9 cellular contexts compared by ENCODE assay signal in the genomic region with DNA sequence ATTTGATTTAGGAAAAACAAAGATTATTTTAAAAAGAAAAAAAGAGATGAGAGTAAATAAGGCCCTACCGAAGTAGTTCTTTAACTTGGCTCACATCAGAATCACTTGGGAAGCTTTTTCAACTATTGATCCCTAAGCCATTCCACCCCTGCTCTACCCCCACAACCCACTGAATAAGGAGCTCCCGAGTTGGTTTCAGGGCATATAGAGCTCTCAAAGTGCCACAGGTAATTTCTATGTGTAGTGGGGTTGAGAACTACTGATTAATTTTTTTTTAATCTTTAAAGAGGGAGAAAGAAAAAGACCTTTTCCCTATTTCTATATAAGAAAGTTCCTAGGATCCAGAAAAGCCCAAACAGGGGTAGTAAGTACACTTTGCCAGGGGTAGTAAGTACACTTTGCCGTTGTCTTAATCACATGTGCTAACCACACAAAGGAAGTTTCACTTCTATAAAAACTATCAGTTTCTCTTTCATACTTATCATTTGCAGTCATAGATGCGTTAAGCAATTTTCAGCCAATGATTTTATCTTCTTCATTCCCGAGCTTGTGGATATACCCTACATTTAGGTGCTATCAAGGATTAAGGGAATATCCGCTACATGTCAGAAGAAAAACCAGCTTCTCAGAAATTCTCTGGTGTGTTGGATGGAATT.
A peak's percentile ranks its signal among the peaks of the same experiment; 100 is the strongest.
DNase-seq lines count a peak whose midpoint lies in the region; ATAC-seq and FAIRE-seq lines count a peak whose summit lies in the region.
"Had no signal": no experiment of that assay in that cellular context is flagged by ENCODE, and none has a peak within 500 bp of the region (broad histone marks: within the 10 kb centered on the region; RNA-seq: fewer than 3 reads in every experiment).

No MANE protein-coding gene starts in this region.

- H3K9me3 ChIP-seq in BLaER1: peaks cover 14% of the 10 kb centered on the region; the same call in 1 of the 2 replicates

- H4K20me1 ChIP-seq in BLaER1: no peaks in the 10 kb centered on the region

- peak; percentile 22 for DNase-seq in GM19239 (ENCODE audit: insufficient read length, low spot score)
- DNase-seq in RPMI8226: peak; percentile 55
- no peak for DNase-seq in HuH-7 (ENCODE audit: low spot score)
- DNase-seq in HK-2 (ENCODE audit: unreplicated experiment): no peak
- DNase-seq in 8988T: no peak
- DNase-seq in NCI-H1694 treated with DMSO at 0.1 percent for 48 hours (lab: John Stamatoyannopoulos, UW): no peak
- DNase-seq: activated CD8-positive, alpha-beta memory T cell treated with anti-CD3 and anti-CD28 coated beads for 24 hours had no signal

- FAIRE-seq in GM19239 (lab: Jason Lieb, UNC): peak; percentile 98

- ATAC-seq in HG03045 (IDR thresholded peaks at IDR 0.05; ENCODE audit: unreplicated experiment): peak; percentile 95

- H3K4me3 ChIP-seq in BLaER1: peak overlapping the region; percentile 42; the same call in 1 of the 2 replicates

- H3K4me1 ChIP-seq in BLaER1: peaks cover 46% of the 10 kb centered on the region

- no peaks in the 10 kb centered on the region for H3K36me3 ChIP-seq in BLaER1

- peak overlapping the region; percentile 41; the same call in 1 of the 2 replicates for H3K9ac ChIP-seq in BLaER1

- H3K27me3 ChIP-seq in BLaER1: no peaks in the 10 kb centered on the region

- H3K27ac ChIP-seq in BLaER1: peak overlapping the region; percentile 92

- H3K4me2 ChIP-seq in BLaER1: peak overlapping the region; percentile 71

Comparison
In these comparisons a context has a peak if more than half of its experiments do, and no peak if none do; other contexts are left out.
1. DNase-seq: peak in GM19239 (single experiment) and RPMI8226 (single experiment); none in HuH-7 (single experiment), HK-2 (single experiment), 8988T (single experiment) and NCI-H1694 treated with DMSO at 0.1 percent for 48 hours (single experiment).